8 cellular contexts compared by ENCODE assay signal in genomic region chr1:183590225-183591191, GRCh38. TPM values are rescaled to one million over a fixed set of nuclear protein-coding genes. Genes with fewer than 3 reads are reported as not detected.
DNase-seq lines count a peak whose midpoint lies in the region; ATAC-seq and TF ChIP-seq lines count a peak whose summit lies in the region.

A gene with protein sequence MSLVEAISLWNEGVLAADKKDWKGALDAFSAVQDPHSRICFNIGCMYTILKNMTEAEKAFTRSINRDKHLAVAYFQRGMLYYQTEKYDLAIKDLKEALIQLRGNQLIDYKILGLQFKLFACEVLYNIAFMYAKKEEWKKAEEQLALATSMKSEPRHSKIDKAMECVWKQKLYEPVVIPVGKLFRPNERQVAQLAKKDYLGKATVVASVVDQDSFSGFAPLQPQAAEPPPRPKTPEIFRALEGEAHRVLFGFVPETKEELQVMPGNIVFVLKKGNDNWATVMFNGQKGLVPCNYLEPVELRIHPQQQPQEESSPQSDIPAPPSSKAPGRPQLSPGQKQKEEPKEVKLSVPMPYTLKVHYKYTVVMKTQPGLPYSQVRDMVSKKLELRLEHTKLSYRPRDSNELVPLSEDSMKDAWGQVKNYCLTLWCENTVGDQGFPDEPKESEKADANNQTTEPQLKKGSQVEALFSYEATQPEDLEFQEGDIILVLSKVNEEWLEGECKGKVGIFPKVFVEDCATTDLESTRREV (minus strand): TSS chr1:183590459. CDS start chr1:183590329, 130 bp downstream.

- ATAC-seq in GM21576 (IDR thresholded peaks at IDR 0.05; ENCODE audit: unreplicated experiment): peak; percentile 83

- peaks cover 3% of the 10 kb centered on the region for H3K36me3 Mint-ChIP-seq in IgD-negative memory B cell
- H3K36me3 Mint-ChIP-seq in activated naive CD8-positive, alpha-beta T cell: no peaks in the 10 kb centered on the region

- peak within 1 kb of the TSS; percentile 70 to 91 (median 76) for H3K4me3 Mint-ChIP-seq in IgD-negative memory B cell
- H3K4me3 Mint-ChIP-seq in activated naive CD8-positive, alpha-beta T cell: no peak within 1 kb of the TSS

- peak; percentile 33 for TF ChIP-seq POLR2A in GM15510 (IDR thresholded peaks at IDR 0.05; ENCODE audit: borderline replicate concordance, extremely low read depth, insufficient read length)

- no peaks in the 10 kb centered on the region for H3K9me3 Mint-ChIP-seq in IgD-negative memory B cell
- H3K9me3 Mint-ChIP-seq in activated naive CD8-positive, alpha-beta T cell (ENCODE audit: low read depth): no peaks in the 10 kb centered on the region

- H3K27ac Mint-ChIP-seq in IgD-negative memory B cell: peak within 1 kb of the TSS; percentile 87 to 98 (median 97)
- H3K27ac Mint-ChIP-seq in activated naive CD8-positive, alpha-beta T cell: peak within 1 kb of the TSS; percentile 46

- peaks cover 31 to 54% (median 31%) of the 10 kb centered on the region in 3 donors for H3K4me1 Mint-ChIP-seq in IgD-negative memory B cell
- H3K4me1 Mint-ChIP-seq in activated naive CD8-positive, alpha-beta T cell (ENCODE audit: low read depth): peaks cover 24% of the 10 kb centered on the region

- DNase-seq in medulla oblongata (ENCODE audit: extremely low spot score) (peak; percentile 87), putamen (ENCODE audit: low spot score) (no peak), NCI-H1417 (lab: John Stamatoyannopoulos, UW) (no peak), NCI-H187 treated with DMSO at 0.1 percent for 48 hours (lab: John Stamatoyannopoulos, UW) (no peak)

- H3K27me3 Mint-ChIP-seq in IgD-negative memory B cell: peaks cover 3% of the 10 kb centered on the region
- peaks cover 2% of the 10 kb centered on the region for H3K27me3 Mint-ChIP-seq in activated naive CD8-positive, alpha-beta T cell

RNA-seq across cellular contexts. Expression of the gene that starts here (rescaled TPM):
- 18.1 TPM for polyA plus RNA-seq in IgD-negative memory B cell
